Comparison of ENCODE assay signal across 12 cellular contexts in the genomic region with DNA sequence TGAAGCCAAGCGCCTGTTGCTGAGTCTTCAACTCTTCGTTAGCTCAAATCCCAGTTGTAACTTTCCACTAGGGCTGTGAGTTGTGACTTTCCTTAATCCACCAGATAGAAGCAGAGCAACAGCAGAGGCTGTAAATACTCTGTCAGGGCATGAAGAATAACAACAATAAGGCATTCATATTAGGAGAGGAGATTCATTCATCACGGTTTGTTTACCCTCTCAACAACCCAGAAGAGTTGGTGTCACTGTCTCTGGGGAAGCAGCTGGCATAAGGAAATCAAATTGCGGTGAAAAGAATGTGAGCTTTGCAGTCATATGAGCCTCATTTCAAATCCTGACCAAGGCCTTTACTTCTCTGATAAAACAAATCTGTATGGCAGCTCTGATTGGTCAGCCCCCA.
DNase-seq lines count a peak whose midpoint lies in the region; ATAC-seq and TF ChIP-seq lines count a peak whose summit lies in the region.
"Had no signal": no experiment of that assay in that cellular context is flagged by ENCODE, and none has a peak within 500 bp of the region (broad histone marks: within the 10 kb centered on the region; RNA-seq: fewer than 3 reads in every experiment).

No MANE protein-coding gene starts in this region.

- peak overlapping the region; percentile 16 for H3K27ac Mint-ChIP-seq in neural progenitor cell
- no peak overlapping the region for H3K27ac Mint-ChIP-seq in GM23338
- H3K27ac Mint-ChIP-seq: activated T-helper 2 cell treated with anti-CD3 and anti-CD28 coated beads, Interferon-gamma antibody, Interleukin-2, Interleukin-4, amounts not matched to agents 10 μg/mL and 5 μg/mL and 100 μg/mL, durations not matched to agents 14 hours and 24 hours and 36 hours; CD4-positive, alpha-beta T cell had no signal

- no peaks in the 10 kb centered on the region for H3K4me1 Mint-ChIP-seq in neural progenitor cell
- peaks cover 2% of the 10 kb centered on the region for H3K4me1 Mint-ChIP-seq in GM23338

- H3K4me1 ChIP-seq in neural progenitor cell, result peaks cover 14% of the 10 kb centered on the region
- H3K4me1 ChIP-seq in GM23338 (ENCODE audit: insufficient read depth), result peaks cover 4% of the 10 kb centered on the region

- in situ Hi-C loops in G401 (cut with HindIII; ENCODE audit: low sequenced_read_pairs), result no loop called here

- peak; percentile 82 for DNase-seq in DMS153 (lab: John Stamatoyannopoulos, UW)
- peak; percentile 50 for DNase-seq in NCI-H2029 (lab: John Stamatoyannopoulos, UW)
- no peak for DNase-seq in neural progenitor cell (ENCODE audit: low spot score)
- no peak for DNase-seq in G401 (ENCODE audit: low spot score)
- no peak for DNase-seq in GM23338 (ENCODE audit: low spot score)
- DNase-seq in activated CD4-positive, alpha-beta T cell treated with anti-CD3 and anti-CD28 coated beads, Interleukin-2, amount 50 U/mL, for 4 hours, result no peak
- DNase-seq: CD4-positive, alpha-beta T cell; NCI-H1694 treated with DMSO at 0.1 percent for 48 hours had no signal

- H3K36me3 Mint-ChIP-seq in neural progenitor cell, result no peaks in the 10 kb centered on the region
- H3K36me3 Mint-ChIP-seq in GM23338 (ENCODE audit: low read depth), result no peaks in the 10 kb centered on the region

- peaks cover 7% of the 10 kb centered on the region; the same call in 1 of the 2 replicates for H3K9me2 ChIP-seq in GM23338 (ENCODE audit: insufficient read depth)

- H3F3A ChIP-seq in neural progenitor cell (ENCODE audit: low read depth) (no peaks in the 10 kb centered on the region), GM23338 (replicated peaks; ENCODE audit: low read depth) (no peaks in the 10 kb centered on the region)

- ATAC-seq in GM23338 (no peak), HG03025 (IDR thresholded peaks at IDR 0.05; ENCODE audit: low FRiP score, unreplicated experiment) (no peak)

- H3K27me3 ChIP-seq in neural progenitor cell (no peaks in the 10 kb centered on the region), GM23338 (ENCODE audit: insufficient read depth) (no peaks in the 10 kb centered on the region)

- no peak overlapping the region for H3K4me3 Mint-ChIP-seq in neural progenitor cell
- no peak overlapping the region for H3K4me3 Mint-ChIP-seq in GM23338
- H3K4me3 Mint-ChIP-seq: CD4-positive, alpha-beta T cell had no signal

- H3K9ac ChIP-seq in neural progenitor cell, result no peak overlapping the region

- no peak overlapping the region for H2AFZ ChIP-seq in neural progenitor cell (replicated peaks)
- H2AFZ ChIP-seq in GM23338, result no peak overlapping the region

- H3K79me2 ChIP-seq in neural progenitor cell (ENCODE audit: low read depth) (no peaks in the 10 kb centered on the region), GM23338 (replicated peaks; ENCODE audit: insufficient read depth) (no peaks in the 10 kb centered on the region)

- H3K9me3 ChIP-seq in neural progenitor cell (ENCODE audit: low read depth), result no peaks in the 10 kb centered on the region

- H3K36me3 ChIP-seq in neural progenitor cell (no peaks in the 10 kb centered on the region), GM23338 (ENCODE audit: insufficient read depth) (no peaks in the 10 kb centered on the region)

- TF ChIP-seq CTCF in neural progenitor cell (IDR thresholded peaks at IDR 0.05) (no peak), GM23338 (conservative IDR thresholded peaks at IDR 0.05; ENCODE audit: low read depth in 2 of 2) (no peak)

- H3K4me2 ChIP-seq in neural progenitor cell (no peak overlapping the region), GM23338 (no peak overlapping the region)

- peak overlapping the region; percentile 98 for H3K27ac ChIP-seq in angular gyrus (ENCODE audit: low read depth, low read length)
- H3K27ac ChIP-seq in neural progenitor cell, result no peak overlapping the region
- H3K27ac ChIP-seq in GM23338 (ENCODE audit: low read depth), result no peak overlapping the region
- H3K27ac ChIP-seq: coronary artery had no signal

- H3K27me3 Mint-ChIP-seq in neural progenitor cell (ENCODE audit: insufficient read depth, low read depth), result peaks cover 20% of the 10 kb centered on the region
- peaks cover 3% of the 10 kb centered on the region for H3K27me3 Mint-ChIP-seq in GM23338 (ENCODE audit: insufficient read depth, low read depth, poor library complexity)
- H3K27me3 Mint-ChIP-seq: CD4-positive, alpha-beta T cell had no signal

- H3K4me3 ChIP-seq in neural progenitor cell, result no peak overlapping the region
- no peak overlapping the region for H3K4me3 ChIP-seq in GM23338
- H3K4me3 ChIP-seq: coronary artery had no signal

- no peaks in the 10 kb centered on the region for H4K20me1 ChIP-seq in neural progenitor cell (ENCODE audit: low read depth)
- no peaks in the 10 kb centered on the region for H4K20me1 ChIP-seq in GM23338 (replicated peaks; ENCODE audit: insufficient read depth)

- H3K9me3 Mint-ChIP-seq in neural progenitor cell (no peaks in the 10 kb centered on the region), GM23338 (peaks cover 4% of the 10 kb centered on the region)
- H3K9me3 Mint-ChIP-seq: activated T-helper 2 cell treated with anti-CD3 and anti-CD28 coated beads, Interferon-gamma antibody, Interleukin-2, Interleukin-4, amounts not matched to agents 10 μg/mL and 5 μg/mL and 100 μg/mL, durations not matched to agents 14 hours and 24 hours and 36 hours; CD4-positive, alpha-beta T cell had no signal

TF ChIP-seq in GM23338, 12 proteins besides CTCF, POLR2A, EP300 and RAD21:
- TF ChIP-seq JUNB (IDR thresholded peaks at IDR 0.05; ENCODE audit: unreplicated experiment) (no peak), POLR2AphosphoS5 (IDR thresholded peaks at IDR 0.05; ENCODE audit: low read depth) (no peak), ZNF331 (CRISPR knock-in tag; IDR thresholded peaks at IDR 0.05; ENCODE audit: low read depth) (no peak)
- TF ChIP-seq, protein P1, sequence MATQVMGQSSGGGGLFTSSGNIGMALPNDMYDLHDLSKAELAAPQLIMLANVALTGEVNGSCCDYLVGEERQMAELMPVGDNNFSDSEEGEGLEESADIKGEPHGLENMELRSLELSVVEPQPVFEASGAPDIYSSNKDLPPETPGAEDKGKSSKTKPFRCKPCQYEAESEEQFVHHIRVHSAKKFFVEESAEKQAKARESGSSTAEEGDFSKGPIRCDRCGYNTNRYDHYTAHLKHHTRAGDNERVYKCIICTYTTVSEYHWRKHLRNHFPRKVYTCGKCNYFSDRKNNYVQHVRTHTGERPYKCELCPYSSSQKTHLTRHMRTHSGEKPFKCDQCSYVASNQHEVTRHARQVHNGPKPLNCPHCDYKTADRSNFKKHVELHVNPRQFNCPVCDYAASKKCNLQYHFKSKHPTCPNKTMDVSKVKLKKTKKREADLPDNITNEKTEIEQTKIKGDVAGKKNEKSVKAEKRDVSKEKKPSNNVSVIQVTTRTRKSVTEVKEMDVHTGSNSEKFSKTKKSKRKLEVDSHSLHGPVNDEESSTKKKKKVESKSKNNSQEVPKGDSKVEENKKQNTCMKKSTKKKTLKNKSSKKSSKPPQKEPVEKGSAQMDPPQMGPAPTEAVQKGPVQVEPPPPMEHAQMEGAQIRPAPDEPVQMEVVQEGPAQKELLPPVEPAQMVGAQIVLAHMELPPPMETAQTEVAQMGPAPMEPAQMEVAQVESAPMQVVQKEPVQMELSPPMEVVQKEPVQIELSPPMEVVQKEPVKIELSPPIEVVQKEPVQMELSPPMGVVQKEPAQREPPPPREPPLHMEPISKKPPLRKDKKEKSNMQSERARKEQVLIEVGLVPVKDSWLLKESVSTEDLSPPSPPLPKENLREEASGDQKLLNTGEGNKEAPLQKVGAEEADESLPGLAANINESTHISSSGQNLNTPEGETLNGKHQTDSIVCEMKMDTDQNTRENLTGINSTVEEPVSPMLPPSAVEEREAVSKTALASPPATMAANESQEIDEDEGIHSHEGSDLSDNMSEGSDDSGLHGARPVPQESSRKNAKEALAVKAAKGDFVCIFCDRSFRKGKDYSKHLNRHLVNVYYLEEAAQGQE (IDR thresholded peaks at IDR 0.05; ENCODE audit: unreplicated experiment), result no peak

Comparison
In these comparisons a context has a peak if more than half of its experiments do, and no peak if none do; other contexts are left out.
1. DNase-seq: peak in DMS153 (single experiment) and NCI-H2029 (single experiment); none in neural progenitor cell (single experiment), G401 (single experiment), GM23338 (single experiment) and activated CD4-positive, alpha-beta T cell treated with anti-CD3 and anti-CD28 coated beads, Interleukin-2, amount 50 U/mL, for 4 hours (0 of 2).